In genomic region chr2:241148239-241148638, GRCh38 we compare ENCODE assay signal across 8 cellular contexts. TPM values are rescaled to one million over a fixed set of nuclear protein-coding genes. Genes with fewer than 3 reads are reported as not detected.
DNase-seq lines count a peak whose midpoint lies in the region; ATAC-seq, FAIRE-seq and TF ChIP-seq lines count a peak whose summit lies in the region.

No MANE protein-coding gene starts in this region.

- H3K9ac ChIP-seq in ES-I3 (ENCODE audit: low read depth, low read length) (peak overlapping the region; percentile 89; the same call in 1 of the 2 replicates), K562 (ENCODE audit: insufficient read depth in 1 of 2, low read depth in 2 of 2, low read length in 2 of 2) (peak overlapping the region; percentile 67 to 87), neural cell (ENCODE audit: low read length) (peak overlapping the region; percentile 69)

- H3K9me3 ChIP-seq in ES-I3 (ENCODE audit: control insufficient read depth, insufficient read depth, low read length): no peaks in the 10 kb centered on the region
- H3K9me3 ChIP-seq in K562 (replicated peaks; ENCODE audit: control insufficient read depth, insufficient read depth, low read depth, low read length): no peaks in the 10 kb centered on the region
- H3K9me3 ChIP-seq in neural cell (ENCODE audit: low read length): no peaks in the 10 kb centered on the region
- H3K9me3 ChIP-seq in uterus: no peaks in the 10 kb centered on the region

- no peaks in the 10 kb centered on the region for H3F3A ChIP-seq in neural cell (ENCODE audit: insufficient read depth, low read length, poor library complexity, severe bottlenecking)

- TF ChIP-seq RAD21 in K562 (CRISPR knock-in tag; conservative IDR thresholded peaks at IDR 0.05 in 1 of 2, IDR thresholded peaks at IDR 0.05 in 1 of 2) (no peak), neural cell (conservative IDR thresholded peaks at IDR 0.05) (no peak)

- TF ChIP-seq EP300 in K562 (IDR thresholded peaks at IDR 0.05; ENCODE audit: low read length): no peak
- TF ChIP-seq EP300 in neural cell (conservative IDR thresholded peaks at IDR 0.05; ENCODE audit: poor library complexity, severe bottlenecking): no peak

- H3K9me2 ChIP-seq in neural cell (ENCODE audit: insufficient read depth, low read length): no peaks in the 10 kb centered on the region

- H3K27me3 ChIP-seq in K562 (ENCODE audit: control insufficient read depth in 2 of 2, insufficient read depth in 2 of 2, low read length in 2 of 2): no peaks in the 10 kb centered on the region
- H3K27me3 ChIP-seq in neural cell (ENCODE audit: insufficient read depth, low read depth, low read length): no peaks in the 10 kb centered on the region
- no peaks in the 10 kb centered on the region for H3K27me3 ChIP-seq in uterus

- ATAC-seq in K562: no peak

- in situ Hi-C loops in K562 (cut with MboI): no loop called here

- intact Hi-C loops in K562 (cut with micrococcal nuclease) (no loop called here), uterus (cut with DNase I; ENCODE audit: low total_unique reads) (no loop called here)

- CTCF ChIA-PET in K562 (lab: Yijun Ruan, JAX; ENCODE audit: low intra/inter-chr PET ratio): no interaction called here

- peaks cover 25% of the 10 kb centered on the region for H3K79me2 ChIP-seq in K562 (ENCODE audit: control insufficient read depth, insufficient read depth, low read length)
- H3K79me2 ChIP-seq in neural cell (replicated peaks; ENCODE audit: insufficient read depth, low read length): peaks cover 7% of the 10 kb centered on the region

- DNase-seq in Jurkat, Clone E6-1 (ENCODE audit: low read depth, low spot score): no peak
- DNase-seq in K562 (ENCODE audit: extremely low read depth in 1 of 4, low spot score in 3 of 4) (peak in 1 of 4 experiments; percentile 5), uterus (no peak), NCI-H2196 (lab: John Stamatoyannopoulos, UW; ENCODE audit: unreplicated experiment) (no peak), GM19238 (ENCODE audit: insufficient read length, low spot score) (no peak)
- DNase-seq in stimulated activated naive CD4-positive, alpha-beta T cell treated with Interleukin-2 at 50 U/mL for 16 hours (lab: John Stamatoyannopoulos, UW): no peak

- POLR2A ChIA-PET in K562 (lab: Yijun Ruan, JAX): interaction anchor here (0.6 to 1.3 kb wide), 3 partner anchors 12 to 553 kb away, joined by 3 to 4 read pairs (median 3); no protein-coding TSS in a partner anchor

- no peak for TF ChIP-seq POLR2A in K562 (conservative IDR thresholded peaks at IDR 0.05)
- no peak for TF ChIP-seq POLR2A in uterus (IDR thresholded peaks at IDR 0.05)

- no peak overlapping the region for H3K27ac ChIP-seq in K562 (ENCODE audit: extremely low read depth, low read depth, low read length)
- H3K27ac ChIP-seq in neural cell (ENCODE audit: low read length): no peak overlapping the region
- H3K27ac ChIP-seq in uterus: no peak overlapping the region

- BruUV-seq in K562 (replicated peaks; lab: Mats Ljungman, UMichigan): TSS peak; percentile 45

- no peak for FAIRE-seq in K562 (lab: Jason Lieb, UNC)

- H3K4me1 ChIP-seq in ES-I3 (ENCODE audit: insufficient read depth, low read length) (peaks cover 6% of the 10 kb centered on the region; the same call in 1 of the 2 replicates), K562 (replicated peaks in 1 of 2; ENCODE audit: control insufficient read depth in 2 of 2, insufficient read depth in 2 of 2, low read length in 2 of 2) (peaks cover 14 to 26% of the 10 kb centered on the region in 2 experiments; a peak in 4 of 5 replicates), uterus (peaks cover 0 to 4% of the 10 kb centered on the region in 2 donors)

- peak overlapping the region; percentile 88 for H3K4me3 ChIP-seq in Jurkat, Clone E6-1 (ENCODE audit: low read length)
- peak overlapping the region; percentile 98 for H3K4me3 ChIP-seq in K562
- H3K4me3 ChIP-seq in neural cell (ENCODE audit: low read length): peak overlapping the region; percentile 98
- H3K4me3 ChIP-seq in uterus: no peak overlapping the region

- TF ChIP-seq CTCF in K562 (IDR thresholded peaks at IDR 0.05 in 2 of 3, conservative IDR thresholded peaks at IDR 0.05 in 1 of 3; ENCODE audit: insufficient read depth in 2 of 3, low read depth in 1 of 3, low read length in 3 of 3) (no peak), neural cell (IDR thresholded peaks at IDR 0.05; ENCODE audit: poor library complexity, severe bottlenecking) (no peak), uterus (IDR thresholded peaks at IDR 0.05) (no peak)

- H3K36me3 ChIP-seq in ES-I3 (ENCODE audit: insufficient read depth, low read length): no peaks in the 10 kb centered on the region
- H3K36me3 ChIP-seq in K562 (ENCODE audit: control insufficient read depth, insufficient read depth, low read length): peaks cover 6% of the 10 kb centered on the region; the same call in 2 of the 3 replicates
- no peaks in the 10 kb centered on the region for H3K36me3 ChIP-seq in neural cell (ENCODE audit: insufficient read depth, low read length)
- no peaks in the 10 kb centered on the region for H3K36me3 ChIP-seq in uterus

- H3K4me2 ChIP-seq in K562 (ENCODE audit: insufficient read depth, low read length) (peak overlapping the region; percentile 91), neural cell (ENCODE audit: low read length) (peak overlapping the region; percentile 94)

- WGBS in K562 (ENCODE audit: insufficient coverage, low coverage, missing lambda C conversion rate): 44% methylated on average over 4 of the region's 4 CpGs

- H4K20me1 ChIP-seq in K562 (replicated peaks; ENCODE audit: control insufficient read depth, insufficient read depth, low read length) (no peaks in the 10 kb centered on the region), neural cell (ENCODE audit: insufficient read depth) (no peaks in the 10 kb centered on the region)

- H2AFZ ChIP-seq in K562 (ENCODE audit: low read depth, low read length) (no peak overlapping the region), neural cell (ENCODE audit: low read depth, low read length) (no peak overlapping the region)

- no peaks in the 10 kb centered on the region for H3K9me1 ChIP-seq in K562 (ENCODE audit: control insufficient read depth, insufficient read depth, low read length)

RNA-seq across cellular contexts. Expression of gene PASK, which starts 1.0 kb away (rescaled TPM):
- 43.6 TPM for polyA plus RNA-seq in Jurkat, Clone E6-1 (2012; ENCODE audit: insufficient read depth, insufficient read length)
- 57.6 and 90.9 TPM in 2 replicates for total RNA-seq in K562 (2011; cell fraction: chromatin; rRNA removed; ENCODE audit: low replicate concordance)
- total RNA-seq in K562 (2011; cell fraction: nucleolus; rRNA removed): 41.0 and 44.6 TPM in 2 replicates
- 47.5 and 53.5 TPM in 2 replicates for total RNA-seq in K562 (2011; cell fraction: nucleoplasm; rRNA removed)
- total RNA-seq in K562 (2014; rRNA removed) (8.6 and 17.1 TPM in 2 replicates), K562 (2014; rRNA removed; fragmentation: Illumina TruSeq; extraction: Trizol) (5.9 and 6.2 TPM in 2 replicates), K562 (2015; rRNA removed; fragmentation: Illumina TruSeq; extraction: Trizol) (8.8 and 10.1 TPM in 2 replicates), K562 (2021) (25.9 and 30.3 TPM in 2 replicates), uterus (10 to 100 TPM in 3 of 4 donors, 1 to 10 TPM in 1; 7.4 to 16.0 (median 13.3) TPM)
- polyA plus RNA-seq in K562 (2011; rRNA removed) (10.9 and 11.6 TPM in 2 replicates), K562 (2014; fragmentation: Illumina TruSeq; extraction: Trizol) (9.9 and 11.5 TPM in 2 replicates), K562 (2014; fragmentation: Nextera tagmentation; extraction: Ambion mirVana) (1 to 10 TPM; 1.5 to 2.6 TPM), K562 (2014; rRNA removed) (16.3 and 20.2 TPM in 2 replicates), neural cell (26.0 and 32.6 TPM in 2 replicates)
- 9.6 and 11.2 TPM in 2 replicates for polyA plus RNA-seq in K562 (2011; cell fraction: cytosol; rRNA removed)
- 66.0 and 91.2 TPM in 2 replicates for polyA plus RNA-seq in K562 (2011; cell fraction: nucleus; rRNA removed)
- polyA plus RNA-seq in K562 (2012): 12.7 and 13.4 TPM in 2 replicates
- 8.9 and 13.6 TPM in 2 replicates for polyA minus RNA-seq in K562 (2011; rRNA and poly(A)+ RNA removed)
- 8.2 and 12.7 TPM in 2 replicates for polyA minus RNA-seq in K562 (2011; cell fraction: cytosol; rRNA and poly(A)+ RNA removed)
- polyA minus RNA-seq in K562 (2011; cell fraction: nucleus; rRNA and poly(A)+ RNA removed): 17.2 and 27.9 TPM in 2 replicates
- 27.9 and 31.2 TPM in 2 replicates for polyA minus RNA-seq in neural cell

RNA-seq across cellular contexts. Expression of gene PPP1R7, which starts 2.0 kb away (rescaled TPM):
- polyA plus RNA-seq in Jurkat, Clone E6-1 (2012; ENCODE audit: insufficient read depth, insufficient read length): 179 TPM
- total RNA-seq in K562 (2011; cell fraction: chromatin; rRNA removed; ENCODE audit: low replicate concordance): 32.2 and 41.6 TPM in 2 replicates
- 20.4 and 33.7 TPM in 2 replicates for total RNA-seq in K562 (2011; cell fraction: nucleolus; rRNA removed)
- total RNA-seq in K562 (2011; cell fraction: nucleoplasm; rRNA removed): 30.4 and 37.3 TPM in 2 replicates
- total RNA-seq in K562 (2014; rRNA removed): 56.0 and 62.0 TPM in 2 replicates
- total RNA-seq in K562 (2014; rRNA removed; fragmentation: Illumina TruSeq; extraction: Trizol): 37.5 and 38.1 TPM in 2 replicates
- total RNA-seq in K562 (2015; rRNA removed; fragmentation: Illumina TruSeq; extraction: Trizol): 35.3 and 40.2 TPM in 2 replicates
- total RNA-seq in K562 (2021): 39.5 and 40.5 TPM in 2 replicates
- 46.1 and 57.3 TPM in 2 replicates for polyA plus RNA-seq in K562 (2011; rRNA removed)
- polyA plus RNA-seq in K562 (2011; cell fraction: cytosol; rRNA removed): 15.0 and 20.2 TPM in 2 replicates
- polyA plus RNA-seq in K562 (2011; cell fraction: nucleus; rRNA removed): 18.1 and 34.0 TPM in 2 replicates
- 64.4 and 65.4 TPM in 2 replicates for polyA plus RNA-seq in K562 (2012)
- 62.0 and 75.0 TPM in 2 replicates for polyA plus RNA-seq in K562 (2014; fragmentation: Illumina TruSeq; extraction: Trizol)
- 10 to 100 TPM; 37.9 to 50.5 TPM for polyA plus RNA-seq in K562 (2014; fragmentation: Nextera tagmentation; extraction: Ambion mirVana)
- 59.4 and 61.0 TPM in 2 replicates for polyA plus RNA-seq in K562 (2014; rRNA removed)
- 32.0 and 46.5 TPM in 2 replicates for polyA minus RNA-seq in K562 (2011; rRNA and poly(A)+ RNA removed)
- 18.6 and 26.6 TPM in 2 replicates for polyA minus RNA-seq in K562 (2011; cell fraction: cytosol; rRNA and poly(A)+ RNA removed)
- polyA minus RNA-seq in K562 (2011; cell fraction: nucleus; rRNA and poly(A)+ RNA removed): 9.2 and 15.9 TPM in 2 replicates
- 53.0 and 59.3 TPM in 2 replicates for polyA plus RNA-seq in neural cell
- polyA minus RNA-seq in neural cell: 41.1 and 47.5 TPM in 2 replicates
- 10 to 100 TPM in 3 of 4 donors, 1 to 10 TPM in 1; 8.5 to 43.6 (median 30.0) TPM for total RNA-seq in uterus

RNA-seq across cellular contexts. Expression of gene ANO7, which starts 40.2 kb away (rescaled TPM):
- polyA plus RNA-seq in Jurkat, Clone E6-1 (2012; ENCODE audit: insufficient read depth, insufficient read length): 1.00 TPM
- total RNA-seq in K562 (2011; cell fraction: chromatin; rRNA removed; ENCODE audit: low replicate concordance): 12.7 and 25.7 TPM in 2 replicates
- 12.8 and 13.2 TPM in 2 replicates for total RNA-seq in K562 (2011; cell fraction: nucleolus; rRNA removed)
- total RNA-seq in K562 (2011; cell fraction: nucleoplasm; rRNA removed): 13.3 and 13.8 TPM in 2 replicates
- total RNA-seq in K562 (2014; rRNA removed) (1.3 and 1.7 TPM in 2 replicates), K562 (2014; rRNA removed; fragmentation: Illumina TruSeq; extraction: Trizol) (0.67 and 0.91 TPM in 2 replicates), K562 (2015; rRNA removed; fragmentation: Illumina TruSeq; extraction: Trizol) (1.1 TPM in 2 replicates), K562 (2021) (4.1 and 5.1 TPM in 2 replicates), uterus (1 to 10 TPM in 1 of 4 donors, under 1 TPM in 2, not detected in 1; under 0.01 to 3.8 (median 0.21) TPM)
- polyA plus RNA-seq in K562 (2011; rRNA removed) (0.59 and 0.81 TPM in 2 replicates), K562 (2014; fragmentation: Illumina TruSeq; extraction: Trizol) (1.9 and 3.2 TPM in 2 replicates), K562 (2014; fragmentation: Nextera tagmentation; extraction: Ambion mirVana) (under 1 TPM; 0.28 to 0.46 TPM), K562 (2014; rRNA removed) (1.9 and 2.9 TPM in 2 replicates), neural cell (not detected in 2 replicates)
- polyA plus RNA-seq in K562 (2011; cell fraction: cytosol; rRNA removed): 1.0 and 2.4 TPM in 2 replicates
- polyA plus RNA-seq in K562 (2011; cell fraction: nucleus; rRNA removed): 2.5 and 4.8 TPM in 2 replicates
- polyA plus RNA-seq in K562 (2012): 1.6 and 2.3 TPM in 2 replicates
- polyA minus RNA-seq in K562 (2011; rRNA and poly(A)+ RNA removed): 0.75 and 1.7 TPM in 2 replicates
- 3.9 and 4.2 TPM in 2 replicates for polyA minus RNA-seq in K562 (2011; cell fraction: cytosol; rRNA and poly(A)+ RNA removed)
- 2.3 and 3.2 TPM in 2 replicates for polyA minus RNA-seq in K562 (2011; cell fraction: nucleus; rRNA and poly(A)+ RNA removed)
- not detected in 2 replicates for polyA minus RNA-seq in neural cell

RNA-seq across cellular contexts. Expression of gene MTERF4, which starts 46.2 kb away (rescaled TPM):
- 56.7 TPM for polyA plus RNA-seq in Jurkat, Clone E6-1 (2012; ENCODE audit: insufficient read depth, insufficient read length)
- total RNA-seq in K562 (2011; cell fraction: chromatin; rRNA removed; ENCODE audit: low replicate concordance): 70.3 and 123 TPM in 2 replicates
- total RNA-seq in K562 (2011; cell fraction: nucleolus; rRNA removed): 28.5 and 39.6 TPM in 2 replicates
- 54.6 and 75.2 TPM in 2 replicates for total RNA-seq in K562 (2011; cell fraction: nucleoplasm; rRNA removed)
- total RNA-seq in K562 (2014; rRNA removed): 15.6 and 19.7 TPM in 2 replicates
- 21.2 and 25.4 TPM in 2 replicates for total RNA-seq in K562 (2014; rRNA removed; fragmentation: Illumina TruSeq; extraction: Trizol)
- total RNA-seq in K562 (2015; rRNA removed; fragmentation: Illumina TruSeq; extraction: Trizol): 22.8 and 23.6 TPM in 2 replicates
- total RNA-seq in K562 (2021): 15.3 and 16.4 TPM in 2 replicates
- 19.5 and 29.6 TPM in 2 replicates for polyA plus RNA-seq in K562 (2011; rRNA removed)
- 16.3 and 21.8 TPM in 2 replicates for polyA plus RNA-seq in K562 (2011; cell fraction: cytosol; rRNA removed)
- 73.0 and 73.6 TPM in 2 replicates for polyA plus RNA-seq in K562 (2011; cell fraction: nucleus; rRNA removed)
- 15.1 and 16.1 TPM in 2 replicates for polyA plus RNA-seq in K562 (2012)
- polyA plus RNA-seq in K562 (2014; fragmentation: Illumina TruSeq; extraction: Trizol): 26.7 and 28.1 TPM in 2 replicates
- 10 to 100 TPM; 15.8 to 20.9 TPM for polyA plus RNA-seq in K562 (2014; fragmentation: Nextera tagmentation; extraction: Ambion mirVana)
- polyA plus RNA-seq in K562 (2014; rRNA removed): 24.7 and 36.8 TPM in 2 replicates
- 49.2 and 52.4 TPM in 2 replicates for polyA minus RNA-seq in K562 (2011; rRNA and poly(A)+ RNA removed)
- polyA minus RNA-seq in K562 (2011; cell fraction: cytosol; rRNA and poly(A)+ RNA removed): 6.7 and 9.1 TPM in 2 replicates
- 18.4 and 38.4 TPM in 2 replicates for polyA minus RNA-seq in K562 (2011; cell fraction: nucleus; rRNA and poly(A)+ RNA removed)
- 142 and 164 TPM in 2 replicates for polyA plus RNA-seq in neural cell
- 63.5 and 84.6 TPM in 2 replicates for polyA minus RNA-seq in neural cell
- total RNA-seq in uterus: 100 to 1,000 TPM in 1 of 4 donors, 10 to 100 TPM in 3; 21.5 to 108 (median 41.3) TPM

Comparison
In these comparisons a context has a peak if more than half of its experiments do, and no peak if none do; other contexts are left out.
1. H3K4me3 ChIP-seq: peak in Jurkat, Clone E6-1 (single experiment), K562 (single experiment) and neural cell (single experiment); none in uterus (0 of 2).
2. Peak in every context shown above with its lines, with median percentiles within 50 percentile points of each other: H3K9ac ChIP-seq.